ENCODE assay signal across 9 cellular contexts in genomic region chr11:34208266-34209135, GRCh38.
DNase-seq lines count a peak whose midpoint lies in the region; ATAC-seq and TF ChIP-seq lines count a peak whose summit lies in the region.
"Had no signal": no experiment of that assay in that cellular context is flagged by ENCODE, and none has a peak within 500 bp of the region (broad histone marks: within the 10 kb centered on the region; RNA-seq: fewer than 3 reads in every experiment).

No MANE protein-coding gene starts in this region.

- DNase-seq in Caki2 (ENCODE audit: low read depth) (peak; percentile 25), KBM-7 (peak; percentile 58), lower lobe of right lung (no peak), uterus (no peak), T-helper 1 cell (no peak)
- DNase-seq in activated T-helper 1 cell treated with anti-CD3 and anti-CD28 coated beads, Interleukin-12 subunit alpha, Interleukin-12 subunit beta, Interleukin-2, Interleukin-4 antibody, amounts not matched to agents 30 ng/mL and 10 ng/mL and 1 ng/mL, durations not matched to agents 14 hours and 24 hours and 36 hours (ENCODE audit: low spot score) = no peak
- DNase-seq: left lung had no signal

- intact Hi-C loops in activated T-helper 1 cell treated with anti-CD3 and anti-CD28 coated beads, Interleukin-12 subunit alpha, Interleukin-12 subunit beta, Interleukin-2, Interleukin-4 antibody, amounts not matched to agents 30 ng/mL and 10 ng/mL and 1 ng/mL, durations not matched to agents 14 hours and 24 hours and 36 hours (cut with micrococcal nuclease) = no loop called here
- intact Hi-C loops in lower lobe of right lung (cut with DNase I) = no loop called here
- intact Hi-C loops in uterus (cut with DNase I; ENCODE audit: low total_unique reads) = no loop called here

- H3K4me3 ChIP-seq in lower lobe of right lung (no peak overlapping the region), uterus (no peak overlapping the region)
- H3K4me3 ChIP-seq: left lung had no signal

- H3K27ac Mint-ChIP-seq in activated T-helper 1 cell treated with anti-CD3 and anti-CD28 coated beads, Interleukin-12 subunit alpha, Interleukin-12 subunit beta, Interleukin-2, Interleukin-4 antibody, amounts not matched to agents 30 ng/mL and 10 ng/mL and 1 ng/mL, durations not matched to agents 14 hours and 24 hours and 36 hours = peak overlapping the region; percentile 7

- TF ChIP-seq POLR2A in uterus (IDR thresholded peaks at IDR 0.05) (no peak), GM18505 (IDR thresholded peaks at IDR 0.05; ENCODE audit: borderline replicate concordance, extremely low read depth, insufficient read depth, insufficient read length) (no peak)

- H3K4me3 Mint-ChIP-seq in activated T-helper 1 cell treated with anti-CD3 and anti-CD28 coated beads, Interleukin-12 subunit alpha, Interleukin-12 subunit beta, Interleukin-2, Interleukin-4 antibody, amounts not matched to agents 30 ng/mL and 10 ng/mL and 1 ng/mL, durations not matched to agents 14 hours and 24 hours and 36 hours = no peak overlapping the region

- no peak for TF ChIP-seq CTCF in lower lobe of right lung (IDR thresholded peaks at IDR 0.05)
- no peak for TF ChIP-seq CTCF in uterus (IDR thresholded peaks at IDR 0.05)

- H3K27me3 ChIP-seq in lower lobe of right lung (ENCODE audit: low read depth) (no peaks in the 10 kb centered on the region), uterus (no peaks in the 10 kb centered on the region)
- H3K27me3 ChIP-seq: left lung had no signal

- H3K4me1 ChIP-seq in lower lobe of right lung (no peaks in the 10 kb centered on the region), uterus (no peaks in the 10 kb centered on the region)

- H3K27ac ChIP-seq in lower lobe of right lung = no peak overlapping the region
- no peak overlapping the region for H3K27ac ChIP-seq in uterus
- H3K27ac ChIP-seq: left lung had no signal

- H3K4me1 Mint-ChIP-seq in activated T-helper 1 cell treated with anti-CD3 and anti-CD28 coated beads, Interleukin-12 subunit alpha, Interleukin-12 subunit beta, Interleukin-2, Interleukin-4 antibody, amounts not matched to agents 30 ng/mL and 10 ng/mL and 1 ng/mL, durations not matched to agents 14 hours and 24 hours and 36 hours (ENCODE audit: low read depth) = peaks cover 34% of the 10 kb centered on the region

- ATAC-seq in lower lobe of right lung = peak; percentile 52 to 59
- ATAC-seq in HG03354 (IDR thresholded peaks at IDR 0.05; ENCODE audit: poor library complexity, severe bottlenecking, unreplicated experiment) = no peak
- ATAC-seq in GM18505 (IDR thresholded peaks at IDR 0.05; ENCODE audit: unreplicated experiment) = no peak
- ATAC-seq: left lung had no signal

- in situ Hi-C loops in Caki2 (cut with HindIII; ENCODE audit: low pct_unique_long_range_greater_than_20kb, low sequenced_read_pairs) = no loop called here
- in situ Hi-C loops in KBM-7 (cut with MboI; ENCODE audit: low pct_unique_long_range_greater_than_20kb, low sequenced_read_pairs) = no loop called here

- H3K36me3 Mint-ChIP-seq in activated T-helper 1 cell treated with anti-CD3 and anti-CD28 coated beads, Interleukin-12 subunit alpha, Interleukin-12 subunit beta, Interleukin-2, Interleukin-4 antibody, amounts not matched to agents 30 ng/mL and 10 ng/mL and 1 ng/mL, durations not matched to agents 14 hours and 24 hours and 36 hours (ENCODE audit: low read depth) = peaks cover 2% of the 10 kb centered on the region

- H3K9me3 ChIP-seq in lower lobe of right lung (no peaks in the 10 kb centered on the region), uterus (no peaks in the 10 kb centered on the region)
- H3K9me3 ChIP-seq: left lung had no signal

- H3K27me3 Mint-ChIP-seq in activated T-helper 1 cell treated with anti-CD3 and anti-CD28 coated beads, Interleukin-12 subunit alpha, Interleukin-12 subunit beta, Interleukin-2, Interleukin-4 antibody, amounts not matched to agents 30 ng/mL and 10 ng/mL and 1 ng/mL, durations not matched to agents 14 hours and 24 hours and 36 hours (ENCODE audit: insufficient read depth) = peaks cover 14% of the 10 kb centered on the region

- H3K36me3 ChIP-seq in lower lobe of right lung = no peaks in the 10 kb centered on the region
- H3K36me3 ChIP-seq in uterus = no peaks in the 10 kb centered on the region
- H3K36me3 ChIP-seq: left lung had no signal

- no peaks in the 10 kb centered on the region for H3K9me3 Mint-ChIP-seq in activated T-helper 1 cell treated with anti-CD3 and anti-CD28 coated beads, Interleukin-12 subunit alpha, Interleukin-12 subunit beta, Interleukin-2, Interleukin-4 antibody, amounts not matched to agents 30 ng/mL and 10 ng/mL and 1 ng/mL, durations not matched to agents 14 hours and 24 hours and 36 hours

Comparison
In these comparisons a context has a peak if more than half of its experiments do, and no peak if none do; other contexts are left out.
1. DNase-seq: peak in Caki2 (single experiment) and KBM-7 (single experiment); none in activated T-helper 1 cell treated with anti-CD3 and anti-CD28 coated beads, Interleukin-12 subunit alpha, Interleukin-12 subunit beta, Interleukin-2, Interleukin-4 antibody, amounts not matched to agents 30 ng/mL and 10 ng/mL and 1 ng/mL, durations not matched to agents 14 hours and 24 hours and 36 hours (single experiment), lower lobe of right lung (single experiment), uterus (0 of 2) and T-helper 1 cell (0 of 5).
2. ATAC-seq: peak in lower lobe of right lung (2 of 2); none in HG03354 (single experiment) and GM18505 (single experiment).